In the genomic region with DNA sequence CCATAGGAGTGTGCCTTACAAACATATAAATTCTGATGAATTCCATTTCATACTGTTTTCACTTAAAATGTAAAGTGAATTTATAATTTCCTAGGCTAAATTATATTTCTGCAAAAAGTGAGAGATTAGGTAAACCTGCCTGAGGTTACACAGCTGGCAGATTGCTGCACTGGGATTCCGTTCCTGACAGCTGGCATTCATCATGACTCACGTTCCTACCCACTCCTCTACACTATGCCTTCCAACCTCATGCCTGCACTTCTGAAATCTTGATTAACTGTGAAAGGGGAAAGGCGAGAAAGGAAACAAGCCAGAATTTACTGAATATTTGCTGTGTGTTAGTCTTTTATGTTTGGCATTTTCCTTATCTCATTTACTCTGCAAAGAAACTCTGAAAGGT, we compare ENCODE assay signal across 24 cellular contexts.
"Had no signal": no experiment of that assay in that cellular context is flagged by ENCODE, and none has a peak within 500 bp of the region (broad histone marks: within the 10 kb centered on the region; RNA-seq: fewer than 3 reads in every experiment).

No MANE protein-coding gene starts in this region.

- ATAC-seq: activated CD4-positive, alpha-beta T cell treated with anti-CD3 and anti-CD28 coated beads for 36 hours; activated CD8-positive, alpha-beta memory T cell treated with anti-CD3 and anti-CD28 coated beads, Interleukin-2, amount 10 ng/mL, durations not matched to agents 7 days and 5 days; activated CD8-positive, alpha-beta T cell treated with anti-CD3 and anti-CD28 coated beads, Interleukin-2, amount 10 ng/mL, durations not matched to agents 7 days and 5 days; activated naive CD4-positive, alpha-beta T cell treated with anti-CD3 and anti-CD28 coated beads, Interleukin-2, amount 50 U/mL, for 72 hours; esophagus mucosa; natural killer cell; stimulated activated naive B cell treated with anti-CD40 and anti-IgM and Interleukin-4, amounts not matched to agents 10 μg/mL and 1 μg/mL and 100 μg/mL, for 72 hours had no signal

- H3K27ac Mint-ChIP-seq: activated CD4-positive, alpha-beta T cell treated with anti-CD3 and anti-CD28 coated beads for 36 hours; activated CD8-positive, alpha-beta memory T cell treated with anti-CD3 and anti-CD28 coated beads, Interleukin-2, amount 10 ng/mL, durations not matched to agents 7 days and 5 days; activated CD8-positive, alpha-beta T cell treated with anti-CD3 and anti-CD28 coated beads, Interleukin-2, amount 10 ng/mL, durations not matched to agents 7 days and 5 days; activated naive CD4-positive, alpha-beta T cell treated with anti-CD3 and anti-CD28 coated beads, Interleukin-2, amount 50 U/mL, for 72 hours; memory B cell; natural killer cell; neural progenitor cell; stimulated activated naive B cell treated with anti-CD40 and anti-IgM and Interleukin-4, amounts not matched to agents 10 μg/mL and 1 μg/mL and 100 μg/mL, for 72 hours; T-helper 2 cell treated with Interferon-gamma antibody and Interleukin-4, amounts not matched to agents 5 μg/mL and 100 μg/mL, for 36 hours had no signal

- H3K27me3 Mint-ChIP-seq: activated CD8-positive, alpha-beta memory T cell treated with anti-CD3 and anti-CD28 coated beads, Interleukin-2, amount 10 ng/mL, durations not matched to agents 7 days and 5 days had no signal

- H3K4me1 Mint-ChIP-seq: activated CD4-positive, alpha-beta T cell treated with anti-CD3 and anti-CD28 coated beads for 36 hours; activated CD8-positive, alpha-beta memory T cell treated with anti-CD3 and anti-CD28 coated beads, Interleukin-2, amount 10 ng/mL, durations not matched to agents 7 days and 5 days; memory B cell; natural killer cell; neural progenitor cell; stimulated activated naive B cell treated with anti-CD40 and anti-IgM and Interleukin-4, amounts not matched to agents 10 μg/mL and 1 μg/mL and 100 μg/mL, for 72 hours had no signal

- H3K4me3 ChIP-seq: neural progenitor cell, right atrium auricular region, stomach, tibial artery had no signal

- H3K27me3 ChIP-seq: neural progenitor cell, right atrium auricular region, stomach, tibial artery had no signal

- H3K4me3 Mint-ChIP-seq: activated CD4-positive, alpha-beta T cell treated with anti-CD3 and anti-CD28 coated beads for 36 hours; activated CD8-positive, alpha-beta memory T cell treated with anti-CD3 and anti-CD28 coated beads, Interleukin-2, amount 10 ng/mL, durations not matched to agents 7 days and 5 days; activated CD8-positive, alpha-beta T cell treated with anti-CD3 and anti-CD28 coated beads, Interleukin-2, amount 10 ng/mL, durations not matched to agents 7 days and 5 days; memory B cell; natural killer cell; neural progenitor cell; stimulated activated naive B cell treated with anti-CD40 and anti-IgM and Interleukin-4, amounts not matched to agents 10 μg/mL and 1 μg/mL and 100 μg/mL, for 72 hours; T-helper 2 cell treated with Interferon-gamma antibody and Interleukin-4, amounts not matched to agents 5 μg/mL and 100 μg/mL, for 36 hours had no signal

- H3K27ac ChIP-seq: neural progenitor cell, right atrium auricular region, stomach, tibial artery had no signal

- H3K36me3 ChIP-seq: neural progenitor cell, right atrium auricular region, stomach, tibial artery had no signal

- H3K9me3 ChIP-seq: right atrium auricular region, stomach, tibial artery had no signal

- H3K9me3 Mint-ChIP-seq: memory B cell; natural killer cell; neural progenitor cell; stimulated activated naive B cell treated with anti-CD40 and anti-IgM and Interleukin-4, amounts not matched to agents 10 μg/mL and 1 μg/mL and 100 μg/mL, for 72 hours; T-helper 2 cell treated with Interferon-gamma antibody and Interleukin-4, amounts not matched to agents 5 μg/mL and 100 μg/mL, for 36 hours had no signal

- H3K4me1 ChIP-seq: neural progenitor cell, stomach, tibial artery had no signal

- DNase-seq: activated CD4-positive, alpha-beta T cell treated with anti-CD3 and anti-CD28 coated beads for 36 hours; activated CD4-positive, CD25-positive, alpha-beta regulatory T cell; activated CD8-positive, alpha-beta memory T cell treated with anti-CD3 and anti-CD28 coated beads, Interleukin-2, amount 10 ng/mL, durations not matched to agents 7 days and 5 days; activated CD8-positive, alpha-beta T cell treated with anti-CD3 and anti-CD28 coated beads, Interleukin-2, amount 10 ng/mL, durations not matched to agents 7 days and 5 days; activated naive CD4-positive, alpha-beta T cell; activated T-cell treated with anti-CD3 and anti-CD28 coated beads, Interleukin-2, amount 50 U/mL, for 48 hours; anterior cingulate cortex; foreskin fibroblast; islet precursor cell; midbrain; natural killer cell; occipital lobe; stimulated activated CD4-positive, alpha-beta T cell treated with anti-CD3 and anti-CD28 coated beads, Interleukin-15, amount 100 ng/mL, for 24 hours; stimulated activated CD4-positive, alpha-beta T cell treated with anti-CD3 and anti-CD28 coated beads, Interleukin-2, amount 100 ng/mL, for 24 hours; stimulated activated naive B cell treated with anti-CD40 and anti-IgM and Interleukin-4, amounts not matched to agents 10 μg/mL and 1 μg/mL and 100 μg/mL, for 72 hours; stomach; T-helper 1 cell; tibial artery had no signal

- H3K36me3 Mint-ChIP-seq: activated CD8-positive, alpha-beta memory T cell treated with anti-CD3 and anti-CD28 coated beads, Interleukin-2, amount 10 ng/mL, durations not matched to agents 7 days and 5 days; activated naive CD4-positive, alpha-beta T cell treated with anti-CD3 and anti-CD28 coated beads, Interleukin-2, amount 50 U/mL, for 72 hours; memory B cell; natural killer cell; neural progenitor cell; stimulated activated naive B cell treated with anti-CD40 and anti-IgM and Interleukin-4, amounts not matched to agents 10 μg/mL and 1 μg/mL and 100 μg/mL, for 72 hours had no signal
